ENCODE assay signal across 1 cellular context in genomic region chr16:29862884-29863668, GRCh38.
A peak's percentile ranks its signal among the peaks of the same experiment; 100 is the strongest.
TF ChIP-seq lines count a peak whose summit lies in the region.

Gene CDIPT (minus strand): TSS chr16:29863226. CDS start chr16:29862857, 369 bp downstream.

TF ChIP-seq in HepG2, 621 proteins besides CTCF, POLR2A, EP300 and RAD21 (continued from another document and continues in another):
- TF ChIP-seq, protein P1, sequence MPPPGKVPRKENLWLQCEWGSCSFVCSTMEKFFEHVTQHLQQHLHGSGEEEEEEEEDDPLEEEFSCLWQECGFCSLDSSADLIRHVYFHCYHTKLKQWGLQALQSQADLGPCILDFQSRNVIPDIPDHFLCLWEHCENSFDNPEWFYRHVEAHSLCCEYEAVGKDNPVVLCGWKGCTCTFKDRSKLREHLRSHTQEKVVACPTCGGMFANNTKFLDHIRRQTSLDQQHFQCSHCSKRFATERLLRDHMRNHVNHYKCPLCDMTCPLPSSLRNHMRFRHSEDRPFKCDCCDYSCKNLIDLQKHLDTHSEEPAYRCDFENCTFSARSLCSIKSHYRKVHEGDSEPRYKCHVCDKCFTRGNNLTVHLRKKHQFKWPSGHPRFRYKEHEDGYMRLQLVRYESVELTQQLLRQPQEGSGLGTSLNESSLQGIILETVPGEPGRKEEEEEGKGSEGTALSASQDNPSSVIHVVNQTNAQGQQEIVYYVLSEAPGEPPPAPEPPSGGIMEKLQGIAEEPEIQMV (CRISPR knock-in tag; IDR thresholded peaks at IDR 0.05; ENCODE audit: low read depth) = peak; percentile 15; the same call in 1 of the 2 replicates
- TF ChIP-seq DNMT3B (CRISPR knock-in tag; conservative IDR thresholded peaks at IDR 0.05) (no peak; the same call in 1 of the 2 replicates), CREB3 (CRISPR knock-in tag; IDR thresholded peaks at IDR 0.05) (no peak), PAXIP1 (CRISPR knock-in tag; conservative IDR thresholded peaks at IDR 0.05) (peak; percentile 43; the same call in 1 of the 2 replicates), TARDBP (CRISPR knock-in tag; IDR thresholded peaks at IDR 0.05) (peak; percentile 93), MLLT10 (CRISPR knock-in tag; IDR thresholded peaks at IDR 0.05) (no peak), ZNF674 (CRISPR knock-in tag; IDR thresholded peaks at IDR 0.05; ENCODE audit: low read depth) (no peak), RFX3 (CRISPR knock-in tag; IDR thresholded peaks at IDR 0.05) (peak; percentile 20; the same call in 1 of the 2 replicates), GTF2F1 (IDR thresholded peaks at IDR 0.05; ENCODE audit: low read length) (no peak), MXI1 (IDR thresholded peaks at IDR 0.05; ENCODE audit: borderline replicate concordance, low read depth, low read length) (peak; percentile 95; the same call in 2 of the 3 replicates), SMYD3 (CRISPR knock-in tag; IDR thresholded peaks at IDR 0.05) (no peak), ZNF678 (CRISPR knock-in tag; IDR thresholded peaks at IDR 0.05) (no peak), ZNF260 (CRISPR knock-in tag; IDR thresholded peaks at IDR 0.05; ENCODE audit: borderline replicate concordance, low read depth) (no peak), NCOA5 (CRISPR knock-in tag; IDR thresholded peaks at IDR 0.05) (no peak), TEAD3 (CRISPR knock-in tag; optimal IDR thresholded peaks at IDR 0.05; ENCODE audit: borderline replicate concordance) (peak; percentile 55), WIZ (CRISPR knock-in tag; IDR thresholded peaks at IDR 0.05) (0 out of 2 replicates have a peak, but pooled peaks have one; percentile 30), ZNF75D (CRISPR knock-in tag; IDR thresholded peaks at IDR 0.05; ENCODE audit: borderline replicate concordance) (no peak), BCL6 (CRISPR knock-in tag; IDR thresholded peaks at IDR 0.05) (peak; percentile 40), ZNF660 (CRISPR knock-in tag; IDR thresholded peaks at IDR 0.05; ENCODE audit: borderline replicate concordance, low read depth) (no peak), CERS6 (CRISPR knock-in tag; IDR thresholded peaks at IDR 0.05) (no peak), ATM (IDR thresholded peaks at IDR 0.05; ENCODE audit: borderline replicate concordance) (no peak), PRDM15 (CRISPR knock-in tag; IDR thresholded peaks at IDR 0.05) (no peak), STAT5B (CRISPR knock-in tag; IDR thresholded peaks at IDR 0.05) (no peak), ZNF547 (CRISPR knock-in tag; IDR thresholded peaks at IDR 0.05) (peak; percentile 51; the same call in 1 of the 2 replicates), SNAI1 (CRISPR knock-in tag; IDR thresholded peaks at IDR 0.05; ENCODE audit: borderline replicate concordance) (no peak), SRSF1 (optimal IDR thresholded peaks at IDR 0.05; ENCODE audit: low read depth, low read length) (no peak), MTA1 (CRISPR knock-in tag; IDR thresholded peaks at IDR 0.05; ENCODE audit: borderline replicate concordance) (no peak), HOXD1 (CRISPR knock-in tag; IDR thresholded peaks at IDR 0.05) (peak; percentile 43; the same call in 1 of the 2 replicates), ZFYVE20 (CRISPR knock-in tag; IDR thresholded peaks at IDR 0.05; ENCODE audit: borderline replicate concordance, low read depth) (no peak), AHR (CRISPR knock-in tag; IDR thresholded peaks at IDR 0.05) (no peak), ZNF224 (CRISPR knock-in tag; IDR thresholded peaks at IDR 0.05) (no peak), DNMT1 (CRISPR knock-in tag; IDR thresholded peaks at IDR 0.05) (no peak; the same call in 1 of the 2 replicates), EZH2 (conservative IDR thresholded peaks at IDR 0.05; ENCODE audit: low read depth, low read length) (no peak), ARNTL (CRISPR knock-in tag; IDR thresholded peaks at IDR 0.05) (peak; percentile 31; the same call in 1 of the 2 replicates), CBFB (CRISPR knock-in tag; IDR thresholded peaks at IDR 0.05) (peak; percentile 52; the same call in 1 of the 2 replicates), ZNF10 (CRISPR knock-in tag; IDR thresholded peaks at IDR 0.05; ENCODE audit: borderline replicate concordance, low read depth) (no peak)
- TF ChIP-seq, protein P2, sequence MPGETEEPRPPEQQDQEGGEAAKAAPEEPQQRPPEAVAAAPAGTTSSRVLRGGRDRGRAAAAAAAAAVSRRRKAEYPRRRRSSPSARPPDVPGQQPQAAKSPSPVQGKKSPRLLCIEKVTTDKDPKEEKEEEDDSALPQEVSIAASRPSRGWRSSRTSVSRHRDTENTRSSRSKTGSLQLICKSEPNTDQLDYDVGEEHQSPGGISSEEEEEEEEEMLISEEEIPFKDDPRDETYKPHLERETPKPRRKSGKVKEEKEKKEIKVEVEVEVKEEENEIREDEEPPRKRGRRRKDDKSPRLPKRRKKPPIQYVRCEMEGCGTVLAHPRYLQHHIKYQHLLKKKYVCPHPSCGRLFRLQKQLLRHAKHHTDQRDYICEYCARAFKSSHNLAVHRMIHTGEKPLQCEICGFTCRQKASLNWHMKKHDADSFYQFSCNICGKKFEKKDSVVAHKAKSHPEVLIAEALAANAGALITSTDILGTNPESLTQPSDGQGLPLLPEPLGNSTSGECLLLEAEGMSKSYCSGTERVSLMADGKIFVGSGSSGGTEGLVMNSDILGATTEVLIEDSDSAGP (CRISPR knock-in tag; IDR thresholded peaks at IDR 0.05; ENCODE audit: borderline replicate concordance) = peak; percentile 100
- TF ChIP-seq, protein P3, sequence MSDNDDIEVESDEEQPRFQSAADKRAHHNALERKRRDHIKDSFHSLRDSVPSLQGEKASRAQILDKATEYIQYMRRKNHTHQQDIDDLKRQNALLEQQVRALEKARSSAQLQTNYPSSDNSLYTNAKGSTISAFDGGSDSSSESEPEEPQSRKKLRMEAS (IDR thresholded peaks at IDR 0.05) = peak; percentile 81
- TF ChIP-seq, protein P4, sequence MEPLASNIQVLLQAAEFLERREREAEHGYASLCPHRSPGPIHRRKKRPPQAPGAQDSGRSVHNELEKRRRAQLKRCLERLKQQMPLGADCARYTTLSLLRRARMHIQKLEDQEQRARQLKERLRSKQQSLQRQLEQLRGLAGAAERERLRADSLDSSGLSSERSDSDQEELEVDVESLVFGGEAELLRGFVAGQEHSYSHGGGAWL (CRISPR knock-in tag; IDR thresholded peaks at IDR 0.05) = peak; percentile 88
- TF ChIP-seq, protein P5, sequence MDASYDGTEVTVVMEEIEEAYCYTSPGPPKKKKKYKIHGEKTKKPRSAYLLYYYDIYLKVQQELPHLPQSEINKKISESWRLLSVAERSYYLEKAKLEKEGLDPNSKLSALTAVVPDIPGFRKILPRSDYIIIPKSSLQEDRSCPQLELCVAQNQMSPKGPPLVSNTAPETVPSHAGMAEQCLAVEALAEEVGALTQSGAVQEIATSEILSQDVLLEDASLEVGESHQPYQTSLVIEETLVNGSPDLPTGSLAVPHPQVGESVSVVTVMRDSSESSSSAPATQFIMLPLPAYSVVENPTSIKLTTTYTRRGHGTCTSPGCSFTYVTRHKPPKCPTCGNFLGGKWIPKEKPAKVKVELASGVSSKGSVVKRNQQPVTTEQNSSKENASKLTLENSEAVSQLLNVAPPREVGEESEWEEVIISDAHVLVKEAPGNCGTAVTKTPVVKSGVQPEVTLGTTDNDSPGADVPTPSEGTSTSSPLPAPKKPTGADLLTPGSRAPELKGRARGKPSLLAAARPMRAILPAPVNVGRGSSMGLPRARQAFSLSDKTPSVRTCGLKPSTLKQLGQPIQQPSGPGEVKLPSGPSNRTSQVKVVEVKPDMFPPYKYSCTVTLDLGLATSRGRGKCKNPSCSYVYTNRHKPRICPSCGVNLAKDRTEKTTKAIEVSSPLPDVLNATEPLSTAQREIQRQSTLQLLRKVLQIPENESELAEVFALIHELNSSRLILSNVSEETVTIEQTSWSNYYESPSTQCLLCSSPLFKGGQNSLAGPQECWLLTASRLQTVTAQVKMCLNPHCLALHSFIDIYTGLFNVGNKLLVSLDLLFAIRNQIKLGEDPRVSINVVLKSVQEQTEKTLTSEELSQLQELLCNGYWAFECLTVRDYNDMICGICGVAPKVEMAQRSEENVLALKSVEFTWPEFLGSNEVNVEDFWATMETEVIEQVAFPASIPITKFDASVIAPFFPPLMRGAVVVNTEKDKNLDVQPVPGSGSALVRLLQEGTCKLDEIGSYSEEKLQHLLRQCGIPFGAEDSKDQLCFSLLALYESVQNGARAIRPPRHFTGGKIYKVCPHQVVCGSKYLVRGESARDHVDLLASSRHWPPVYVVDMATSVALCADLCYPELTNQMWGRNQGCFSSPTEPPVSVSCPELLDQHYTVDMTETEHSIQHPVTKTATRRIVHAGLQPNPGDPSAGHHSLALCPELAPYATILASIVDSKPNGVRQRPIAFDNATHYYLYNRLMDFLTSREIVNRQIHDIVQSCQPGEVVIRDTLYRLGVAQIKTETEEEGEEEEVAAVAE (CRISPR knock-in tag; IDR thresholded peaks at IDR 0.05; ENCODE audit: borderline replicate concordance) = peak; percentile 51; the same call in 1 of the 2 replicates
- TF ChIP-seq, protein P6, sequence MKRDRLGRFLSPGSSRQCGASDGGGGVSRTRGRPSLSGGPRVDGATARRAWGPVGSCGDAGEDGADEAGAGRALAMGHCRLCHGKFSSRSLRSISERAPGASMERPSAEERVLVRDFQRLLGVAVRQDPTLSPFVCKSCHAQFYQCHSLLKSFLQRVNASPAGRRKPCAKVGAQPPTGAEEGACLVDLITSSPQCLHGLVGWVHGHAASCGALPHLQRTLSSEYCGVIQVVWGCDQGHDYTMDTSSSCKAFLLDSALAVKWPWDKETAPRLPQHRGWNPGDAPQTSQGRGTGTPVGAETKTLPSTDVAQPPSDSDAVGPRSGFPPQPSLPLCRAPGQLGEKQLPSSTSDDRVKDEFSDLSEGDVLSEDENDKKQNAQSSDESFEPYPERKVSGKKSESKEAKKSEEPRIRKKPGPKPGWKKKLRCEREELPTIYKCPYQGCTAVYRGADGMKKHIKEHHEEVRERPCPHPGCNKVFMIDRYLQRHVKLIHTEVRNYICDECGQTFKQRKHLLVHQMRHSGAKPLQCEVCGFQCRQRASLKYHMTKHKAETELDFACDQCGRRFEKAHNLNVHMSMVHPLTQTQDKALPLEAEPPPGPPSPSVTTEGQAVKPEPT (CRISPR knock-in tag; IDR thresholded peaks at IDR 0.05; ENCODE audit: low read depth) = no peak
